In genomic region chr2:181305151-181306123, GRCh38 we compare ENCODE assay signal across 8 cellular contexts.
DNase-seq lines count a peak whose midpoint lies in the region; ATAC-seq and TF ChIP-seq lines count a peak whose summit lies in the region.

No MANE protein-coding gene starts in this region.

- WGBS in esophagus, 2 donors, result 54 to 57% methylated on average over 6 of the region's 6 CpGs
- WGBS in upper lobe of left lung, 2 donors, result 53 to 66% methylated on average over 3 to 6 of the region's 6 CpGs

- DNase-seq in GDM1 (lab: John Stamatoyannopoulos, UW) (peak; percentile 88), SJSA1 (ENCODE audit: low read depth in 1 of 2, low spot score in 2 of 2) (peak in 1 of 2 experiments; percentile 28), upper lobe of left lung (no peak), midbrain (lab: John Stamatoyannopoulos, UW) (no peak), substantia nigra (lab: John Stamatoyannopoulos, UW) (no peak)

- no peaks in the 10 kb centered on the region for H3K27me3 ChIP-seq in SJSA1 (replicated peaks)
- H3K27me3 ChIP-seq in esophagus (ENCODE audit: control insufficient read depth in 1 of 2, insufficient read depth in 2 of 2, low read length in 2 of 2), result no peaks in the 10 kb centered on the region
- H3K27me3 ChIP-seq in upper lobe of left lung, result no peaks in the 10 kb centered on the region

- H3K4me3 ChIP-seq in SJSA1 (no peak overlapping the region), esophagus (ENCODE audit: low read depth in 1 of 2, low read length in 2 of 2) (no peak overlapping the region), upper lobe of left lung (no peak overlapping the region)

- TF ChIP-seq EP300 in upper lobe of left lung (IDR thresholded peaks at IDR 0.05), result no peak

- ATAC-seq in GM19372 (IDR thresholded peaks at IDR 0.05; ENCODE audit: low read depth, unreplicated experiment) (peak; percentile 81), HG03342 (IDR thresholded peaks at IDR 0.05; ENCODE audit: unreplicated experiment) (peak; percentile 90), upper lobe of left lung (ENCODE audit: low FRiP score in 2 of 2) (peak; percentile 43)

- no peaks in the 10 kb centered on the region for H3K9me3 ChIP-seq in SJSA1 (replicated peaks)
- no peaks in the 10 kb centered on the region for H3K9me3 ChIP-seq in esophagus (ENCODE audit: control insufficient read depth in 2 of 2, insufficient read depth in 1 of 2, low read depth in 1 of 2, low read length in 1 of 2)
- no peaks in the 10 kb centered on the region for H3K9me3 ChIP-seq in upper lobe of left lung

- H3K4me1 ChIP-seq in SJSA1 (replicated peaks), result peaks cover 20% of the 10 kb centered on the region
- no peaks in the 10 kb centered on the region for H3K4me1 ChIP-seq in esophagus (ENCODE audit: control insufficient read depth in 2 of 2, insufficient read depth in 2 of 2, low read length in 1 of 2)
- H3K4me1 ChIP-seq in upper lobe of left lung, result peaks cover 0 to 10% (median 7%) of the 10 kb centered on the region in 4 donors

- no peak for TF ChIP-seq CTCF in upper lobe of left lung (IDR thresholded peaks at IDR 0.05)

- no peak for TF ChIP-seq POLR2A in upper lobe of left lung (IDR thresholded peaks at IDR 0.05)

- H3K36me3 ChIP-seq in SJSA1 (no peaks in the 10 kb centered on the region), esophagus (ENCODE audit: control insufficient read depth in 2 of 2, insufficient read depth in 2 of 2, low read length in 1 of 2) (no peaks in the 10 kb centered on the region), upper lobe of left lung (no peaks in the 10 kb centered on the region)

- H3K27ac ChIP-seq in SJSA1 (peak overlapping the region; percentile 32), esophagus (ENCODE audit: low read depth in 2 of 2, low read length in 1 of 2) (peak overlapping the region; percentile 14 to 21), upper lobe of left lung (peak overlapping the region; percentile 23 to 55 (median 39)), substantia nigra (ENCODE audit: low read depth, low read length, poor library complexity, severe bottlenecking) (no peak overlapping the region)
